17 cellular contexts compared by ENCODE assay signal in genomic region chr6:106316376-106316769, GRCh38. TPM values are rescaled to one million over a fixed set of nuclear protein-coding genes. Genes with fewer than 3 reads are reported as not detected.
DNase-seq lines count a peak whose midpoint lies in the region; ATAC-seq and TF ChIP-seq lines count a peak whose summit lies in the region.
"Had no signal": no experiment of that assay in that cellular context is flagged by ENCODE, and none has a peak within 500 bp of the region (broad histone marks: within the 10 kb centered on the region; RNA-seq: fewer than 3 reads in every experiment).

No MANE protein-coding gene starts in this region.

- DNase-seq in activated naive CD4-positive, alpha-beta T cell treated with anti-CD3 and anti-CD28 coated beads for 36 hours, result no peak
- DNase-seq in activated naive CD4-positive, alpha-beta T cell treated with anti-CD3 and anti-CD28 coated beads, Interleukin-2, amount 50 U/mL, for 16 hours, result no peak
- no peak for DNase-seq in nephron progenitor cell
- DNase-seq in chondrocyte (ENCODE audit: low spot score), result no peak
- no peak for DNase-seq in left cardiac atrium
- DNase-seq in mesenteric fat pad (ENCODE audit: low spot score), result no peak
- DNase-seq: activated effector memory CD4-positive, alpha-beta T cell treated with anti-CD3 and anti-CD28 coated beads, Interleukin-2, amount 50 U/mL, for 16 hours; HFFc6; KG1; kidney; mucosa of descending colon; NCI-H1436 treated with DMSO at 0.1 percent for 48 hours; NCI-H510A had no signal

- CTCF ChIA-PET in activated naive CD4-positive, alpha-beta T cell treated with anti-CD3 and anti-CD28 coated beads for 36 hours (lab: Charles Lee), result interaction anchor here (1.2 kb wide), 1 partner anchor 16 kb away, joined by 4 read pairs; no protein-coding TSS in a partner anchor

- ATAC-seq in GM19463 (IDR thresholded peaks at IDR 0.05; ENCODE audit: unreplicated experiment), result peak; percentile 53
- ATAC-seq in SK-N-SH treated with all-trans-retinoic acid at 6 μM for 48 hours, result peak; percentile 38; the same call in 1 of the 3 replicates
- ATAC-seq in left cardiac atrium, result no peak
- ATAC-seq: mucosa of descending colon, Panc1 had no signal

- H3K4me3 Mint-ChIP-seq in activated naive CD4-positive, alpha-beta T cell treated with anti-CD3 and anti-CD28 coated beads for 36 hours, result no peak overlapping the region
- no peak overlapping the region for H3K4me3 Mint-ChIP-seq in nephron progenitor cell
- H3K4me3 Mint-ChIP-seq in chondrocyte (ENCODE audit: unreplicated experiment), result no peak overlapping the region
- H3K4me3 Mint-ChIP-seq: HFFc6 had no signal

- peaks cover 52% of the 10 kb centered on the region for H3K4me1 Mint-ChIP-seq in activated naive CD4-positive, alpha-beta T cell treated with anti-CD3 and anti-CD28 coated beads for 36 hours (ENCODE audit: low read depth)
- H3K4me1 Mint-ChIP-seq in nephron progenitor cell (peaks cover 25% of the 10 kb centered on the region), chondrocyte (ENCODE audit: low read depth) (peaks cover 27% of the 10 kb centered on the region)

- intact Hi-C loops in activated naive CD4-positive, alpha-beta T cell treated with anti-CD3 and anti-CD28 coated beads for 36 hours (cut with micrococcal nuclease), result loop anchor here (1.0 kb wide), 1 partner anchor 9 kb away; the partner anchor contains the start of gene ATG5
- intact Hi-C loops in left cardiac atrium (cut with DNase I), result no loop called here

- H3K27ac Mint-ChIP-seq in activated naive CD4-positive, alpha-beta T cell treated with anti-CD3 and anti-CD28 coated beads for 36 hours, result peak overlapping the region; percentile 32
- H3K27ac Mint-ChIP-seq in nephron progenitor cell, result peak overlapping the region; percentile 1
- no peak overlapping the region for H3K27ac Mint-ChIP-seq in chondrocyte (ENCODE audit: unreplicated experiment)
- H3K27ac Mint-ChIP-seq: HFFc6 had no signal

- no peaks in the 10 kb centered on the region for H3K9me3 Mint-ChIP-seq in activated naive CD4-positive, alpha-beta T cell treated with anti-CD3 and anti-CD28 coated beads for 36 hours
- H3K9me3 Mint-ChIP-seq in nephron progenitor cell (peaks cover 4% of the 10 kb centered on the region), chondrocyte (ENCODE audit: low read depth) (no peaks in the 10 kb centered on the region)
- H3K9me3 Mint-ChIP-seq: brain, HFFc6 had no signal

- H3K36me3 Mint-ChIP-seq in activated naive CD4-positive, alpha-beta T cell treated with anti-CD3 and anti-CD28 coated beads for 36 hours (ENCODE audit: low read depth), result peaks cover 20% of the 10 kb centered on the region
- H3K36me3 Mint-ChIP-seq in nephron progenitor cell (ENCODE audit: low read depth), result peaks cover 41% of the 10 kb centered on the region
- H3K36me3 Mint-ChIP-seq in chondrocyte (ENCODE audit: low read depth), result peaks cover 15% of the 10 kb centered on the region

- no peaks in the 10 kb centered on the region for H3K27me3 Mint-ChIP-seq in activated naive CD4-positive, alpha-beta T cell treated with anti-CD3 and anti-CD28 coated beads for 36 hours (ENCODE audit: low read depth)
- H3K27me3 Mint-ChIP-seq in nephron progenitor cell (ENCODE audit: low read depth, poor library complexity) (no peaks in the 10 kb centered on the region), chondrocyte (ENCODE audit: low read depth) (no peaks in the 10 kb centered on the region)
- H3K27me3 Mint-ChIP-seq: brain had no signal

- TF ChIP-seq CTCF in nephron progenitor cell (IDR thresholded peaks at IDR 0.05), result no peak
- TF ChIP-seq CTCF in chondrocyte (IDR thresholded peaks at IDR 0.05), result no peak

TF ChIP-seq in SK-N-SH treated with all-trans-retinoic acid at 6 μM for 48 hours, 23 proteins besides CTCF, POLR2A, EP300 and RAD21 (continues in another document):
- TF ChIP-seq PPARA (CRISPR knock-in tag; IDR thresholded peaks at IDR 0.05; ENCODE audit: borderline replicate concordance) (no peak), ZNF70 (CRISPR knock-in tag; IDR thresholded peaks at IDR 0.05) (no peak), ZNF565 (CRISPR knock-in tag; conservative IDR thresholded peaks at IDR 0.05; ENCODE audit: low read depth) (no peak), TSHZ2 (CRISPR knock-in tag; IDR thresholded peaks at IDR 0.05) (no peak), CSRNP3 (CRISPR knock-in tag; IDR thresholded peaks at IDR 0.05) (no peak), TCF4 (CRISPR knock-in tag; IDR thresholded peaks at IDR 0.05; ENCODE audit: borderline replicate concordance) (no peak), TOX (CRISPR knock-in tag; IDR thresholded peaks at IDR 0.05; ENCODE audit: borderline replicate concordance) (no peak), RARB (CRISPR knock-in tag; IDR thresholded peaks at IDR 0.05) (no peak), SNAI2 (CRISPR knock-in tag; IDR thresholded peaks at IDR 0.05) (no peak), ZC3H10 (CRISPR knock-in tag; IDR thresholded peaks at IDR 0.05) (no peak), PATZ1 (CRISPR knock-in tag; IDR thresholded peaks at IDR 0.05; ENCODE audit: borderline replicate concordance) (no peak), CREB5 (CRISPR knock-in tag; IDR thresholded peaks at IDR 0.05; ENCODE audit: low read depth) (no peak), GLIS3 (CRISPR knock-in tag; IDR thresholded peaks at IDR 0.05) (no peak), ISL1 (CRISPR knock-in tag; IDR thresholded peaks at IDR 0.05) (no peak)

RNA-seq across cellular contexts. Expression of gene ATG5, which starts 9.2 kb away (rescaled TPM):
- 10 to 100 TPM; 20.2 to 20.7 TPM for total RNA-seq in activated naive CD4-positive, alpha-beta T cell treated with anti-CD3 and anti-CD28 coated beads for 36 hours
- total RNA-seq in chondrocyte, result 21.4 to 24.7 TPM (median 23.7 TPM) in 3 replicates
- total RNA-seq in left cardiac atrium, result 10 to 100 TPM; 17.0 to 20.2 TPM
- 31.2 TPM for total RNA-seq in mesenteric fat pad

RNA-seq across cellular contexts. Expression of gene CRYBG1, which starts 44.1 kb away (rescaled TPM):
- 10 to 100 TPM; 12.9 to 13.0 TPM for total RNA-seq in activated naive CD4-positive, alpha-beta T cell treated with anti-CD3 and anti-CD28 coated beads for 36 hours
- total RNA-seq in chondrocyte (3.9 to 16.2 TPM (median 4.5 TPM) in 3 replicates), left cardiac atrium (1 to 10 TPM; 3.5 to 5.6 TPM), mesenteric fat pad (27.4 TPM)

Comparison
In these comparisons a context has a peak if more than half of its experiments do, and no peak if none do; other contexts are left out.
1. ATAC-seq: peak in GM19463 (single experiment) and SK-N-SH treated with all-trans-retinoic acid at 6 μM for 48 hours (single experiment); none in left cardiac atrium (0 of 2).